In the genomic region with DNA sequence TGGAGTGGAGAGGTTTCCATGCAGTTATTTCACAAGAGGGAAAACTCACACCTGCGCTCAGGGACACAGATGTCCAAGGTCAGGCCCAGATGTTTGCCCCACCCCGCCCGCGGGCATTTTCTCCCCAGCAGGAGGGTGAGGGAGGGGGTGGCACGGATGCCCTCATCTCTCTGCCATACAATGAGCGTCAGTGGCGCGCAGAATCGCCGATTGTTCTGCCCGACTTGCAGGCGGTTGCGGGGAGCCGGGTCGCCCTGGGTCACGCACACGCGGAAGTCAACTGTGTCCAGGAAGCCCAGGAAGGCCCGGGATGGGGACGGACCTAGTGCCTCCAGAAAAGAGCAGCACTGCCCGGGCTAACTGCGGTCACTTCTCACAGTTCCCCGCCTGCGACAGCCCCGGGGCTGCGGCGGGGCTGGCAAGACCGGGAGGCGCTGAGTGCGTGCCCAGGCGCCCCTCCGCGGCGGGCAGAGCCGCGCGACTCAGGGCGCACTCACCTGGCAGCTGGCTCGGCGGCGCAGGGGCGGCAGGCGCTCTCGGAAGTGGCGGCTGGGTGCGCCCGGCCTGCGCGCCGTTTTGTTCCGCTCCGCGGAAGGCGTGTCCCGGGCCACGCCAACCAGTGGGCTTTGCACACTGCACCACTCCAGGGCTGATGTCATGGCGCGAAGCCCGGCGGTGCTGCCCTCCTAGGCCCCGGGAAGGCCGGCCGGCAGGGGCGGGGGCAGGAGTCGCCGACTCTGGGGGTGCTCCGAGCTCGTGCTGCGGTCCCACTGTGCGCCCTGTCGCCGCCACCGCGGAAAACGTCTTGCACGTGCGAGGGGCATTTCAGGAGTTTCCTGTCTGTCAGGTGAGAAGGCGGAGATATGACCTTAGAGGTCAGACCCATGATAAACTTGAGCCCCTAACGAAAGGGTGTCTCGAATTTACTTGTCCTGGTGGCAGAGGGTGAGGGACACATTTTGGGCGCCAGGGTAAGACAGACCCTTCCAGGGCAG, we compare ENCODE assay signal across 8 cellular contexts. TPM values are rescaled to one million over a fixed set of nuclear protein-coding genes. Genes with fewer than 3 reads are reported as not detected.
DNase-seq lines count a peak whose midpoint lies in the region; ATAC-seq and TF ChIP-seq lines count a peak whose summit lies in the region.

A gene (minus strand): TSS at position 551 of the 995 bp plus-strand sequence. CDS start 10,820 bp downstream, outside the sequence.

- no peaks in the 10 kb centered on the region for H3K36me3 Mint-ChIP-seq in endodermal cell (ENCODE audit: low read depth)
- H3K36me3 Mint-ChIP-seq in mesothelial cell of epicardium, result no peaks in the 10 kb centered on the region

- H3K4me1 Mint-ChIP-seq in endodermal cell (peaks cover 39% of the 10 kb centered on the region), mesothelial cell of epicardium (peaks cover 59% of the 10 kb centered on the region)

- peak within 1 kb of the TSS; percentile 58 for H3K4me3 Mint-ChIP-seq in endodermal cell
- no peak within 1 kb of the TSS for H3K4me3 Mint-ChIP-seq in mesothelial cell of epicardium

- no peaks in the 10 kb centered on the region for H3K36me3 ChIP-seq in endodermal cell (ENCODE audit: control insufficient read depth, insufficient read depth, low read length)

- H3K9ac ChIP-seq in endodermal cell (ENCODE audit: extremely low read depth, low read length, poor library complexity, severe bottlenecking), result no peak within 1 kb of the TSS

- WGBS in endodermal cell (ENCODE audit: insufficient coverage in 1 of 2, insufficient read length in 1 of 2), 2 experiments, result 80 to 81% methylated on average over 47 to 81 of the region's 81 CpGs

- H3K27me3 ChIP-seq in endodermal cell (ENCODE audit: control insufficient read depth, insufficient read depth, low read length, poor library complexity, severe bottlenecking), result no peaks in the 10 kb centered on the region

- H3K9me3 Mint-ChIP-seq in endodermal cell (no peaks in the 10 kb centered on the region), mesothelial cell of epicardium (no peaks in the 10 kb centered on the region)

- POLR2A ChIA-PET in activated CD8-positive, alpha-beta memory T cell treated with anti-CD3 and anti-CD28 coated beads for 36 hours (lab: Charles Lee), result interaction anchor here (0.7 to 1.5 kb wide), 3 partner anchors 9 to 1688 kb away, joined by 3 to 6 read pairs (median 6); no protein-coding TSS in a partner anchor

- H3K27ac ChIP-seq in endodermal cell (ENCODE audit: low read depth, low read length), result no peak within 1 kb of the TSS

- ATAC-seq in HG03439 (IDR thresholded peaks at IDR 0.05; ENCODE audit: unreplicated experiment), result peak; percentile 75

- H3K9me3 ChIP-seq in endodermal cell (ENCODE audit: control insufficient read depth, low read length), result no peaks in the 10 kb centered on the region

- TF ChIP-seq CTCF in endodermal cell (conservative IDR thresholded peaks at IDR 0.05) (no peak), mesothelial cell of epicardium (IDR thresholded peaks at IDR 0.05; ENCODE audit: unreplicated experiment) (no peak)

- H3K27me3 Mint-ChIP-seq in endodermal cell (ENCODE audit: insufficient read depth), result peaks cover 42% of the 10 kb centered on the region
- no peaks in the 10 kb centered on the region for H3K27me3 Mint-ChIP-seq in mesothelial cell of epicardium (ENCODE audit: low read depth)

- DNase-seq in Ammon's horn (ENCODE audit: low spot score) (peak; percentile 95), NCI-H774 (lab: John Stamatoyannopoulos, UW) (peak; percentile 88), endodermal cell (peak; percentile 72), mesothelial cell of epicardium (ENCODE audit: low spot score in 2 of 2, unreplicated experiment in 2 of 2) (no peak)
- DNase-seq in stimulated activated CD8-positive, alpha-beta memory T cell treated with anti-CD3 and anti-CD28 coated beads, Interleukin-15, amount 100 ng/mL, for 48 hours (ENCODE audit: low read depth in 2 of 2), result peak; percentile 80 to 87

- no peak within 1 kb of the TSS for H3K27ac Mint-ChIP-seq in endodermal cell
- H3K27ac Mint-ChIP-seq in mesothelial cell of epicardium, result peak within 1 kb of the TSS; percentile 99

- CTCF ChIA-PET in activated CD8-positive, alpha-beta memory T cell treated with anti-CD3 and anti-CD28 coated beads for 36 hours (lab: Charles Lee), result interaction anchor here (1.1 to 3.3 kb wide), 6 partner anchors 8 to 52 kb away, joined by 3 to 24 read pairs (median 3); a partner anchor contains a TSS

- peaks cover 18% of the 10 kb centered on the region for H3K4me1 ChIP-seq in endodermal cell (ENCODE audit: control insufficient read depth, insufficient read depth, low read length)

- peak; percentile 93 for TF ChIP-seq POLR2A in GM19193 (IDR thresholded peaks at IDR 0.05; ENCODE audit: extremely low read depth, insufficient read depth, insufficient read length)

- no peak within 1 kb of the TSS for H3K4me3 ChIP-seq in endodermal cell (ENCODE audit: low read length)

RNA-seq across cellular contexts. Expression of the gene that starts here (rescaled TPM):
- total RNA-seq in activated CD8-positive, alpha-beta memory T cell treated with anti-CD3 and anti-CD28 coated beads for 36 hours, result 10 to 100 TPM; 69.3 to 71.8 TPM
- total RNA-seq in endodermal cell, result 10 to 100 TPM; 16.1 to 17.7 TPM
- polyA plus RNA-seq in endodermal cell (2013, experiment 1 of 2), result 16.1 TPM
- 21.3 TPM for polyA plus RNA-seq in endodermal cell (2013, experiment 2 of 2)
- 10.4 to 11.4 TPM (median 10.7 TPM) in 3 replicates for total RNA-seq in mesothelial cell of epicardium

Comparison
In these comparisons a context has a peak if more than half of its experiments do, and no peak if none do; other contexts are left out.
1. DNase-seq: peak in Ammon's horn (single experiment), NCI-H774 (single experiment), endodermal cell (single experiment) and stimulated activated CD8-positive, alpha-beta memory T cell treated with anti-CD3 and anti-CD28 coated beads, Interleukin-15, amount 100 ng/mL, for 48 hours (2 of 2); none in mesothelial cell of epicardium (0 of 2).